Comparison of ENCODE assay signal across 12 cellular contexts in genomic region chr6:157456524-157456829, GRCh38.
DNase-seq lines count a peak whose midpoint lies in the region; ATAC-seq and TF ChIP-seq lines count a peak whose summit lies in the region.
"Had no signal": no experiment of that assay in that cellular context is flagged by ENCODE, and none has a peak within 500 bp of the region (broad histone marks: within the 10 kb centered on the region; RNA-seq: fewer than 3 reads in every experiment).

No MANE protein-coding gene starts in this region.

- no peak overlapping the region for H3K4me3 ChIP-seq in GM23248
- H3K4me3 ChIP-seq: vagina had no signal

- DNase-seq in MV-4-11 (lab: John Stamatoyannopoulos, UW), result peak; percentile 60
- peak in 1 of 2 donors; percentile 22 for DNase-seq in memory B cell (ENCODE audit: low spot score in 2 of 2)
- DNase-seq in GM23248, result no peak
- DNase-seq in NCI-H146 (lab: John Stamatoyannopoulos, UW), result no peak
- DNase-seq: activated CD4-positive, alpha-beta T cell treated with anti-CD3 and anti-CD28 coated beads, Interleukin-2, amount 50 U/mL, for 48 hours; GDM1; NCI-H2227 treated with DMSO at 0.1 percent for 48 hours had no signal

- H3K4me3 Mint-ChIP-seq in memory B cell, result peak overlapping the region; percentile 49

- no peaks in the 10 kb centered on the region for H3K36me3 ChIP-seq in GM23248 (ENCODE audit: low read depth)
- H3K36me3 ChIP-seq: vagina had no signal

- no peaks in the 10 kb centered on the region for H3K4me1 ChIP-seq in GM23248 (ENCODE audit: insufficient read depth)
- H3K4me1 ChIP-seq: vagina had no signal

- no peaks in the 10 kb centered on the region for H3K79me2 ChIP-seq in GM23248 (ENCODE audit: insufficient read depth)

- H3K4me1 Mint-ChIP-seq in memory B cell, result peaks cover 32% of the 10 kb centered on the region

- H3K27me3 ChIP-seq in GM23248 (replicated peaks; ENCODE audit: insufficient read depth), result no peaks in the 10 kb centered on the region
- H3K27me3 ChIP-seq: vagina had no signal

- no peaks in the 10 kb centered on the region for H3K9me3 ChIP-seq in GM23248 (ENCODE audit: low read depth)
- H3K9me3 ChIP-seq: vagina had no signal

- H4K20me1 ChIP-seq in GM23248 (ENCODE audit: insufficient read depth), result no peaks in the 10 kb centered on the region

- no peak for TF ChIP-seq POLR2A in GM18505 (IDR thresholded peaks at IDR 0.05; ENCODE audit: borderline replicate concordance, extremely low read depth, insufficient read depth, insufficient read length)

- H3K27me3 Mint-ChIP-seq in memory B cell, result no peaks in the 10 kb centered on the region

- H3K4me2 ChIP-seq in GM23248 (ENCODE audit: unreplicated experiment), result no peak overlapping the region

- H3K9ac ChIP-seq in GM23248, result no peak overlapping the region

- ATAC-seq in GM18517 (IDR thresholded peaks at IDR 0.05; ENCODE audit: unreplicated experiment), result peak; percentile 58
- peak; percentile 40 for ATAC-seq in GM21825 (IDR thresholded peaks at IDR 0.05; ENCODE audit: unreplicated experiment)
- peak; percentile 69 for ATAC-seq in memory B cell (ENCODE audit: low read depth)
- no peak for ATAC-seq in GM18873 (IDR thresholded peaks at IDR 0.05; ENCODE audit: low FRiP score, unreplicated experiment)
- ATAC-seq in GM18505 (IDR thresholded peaks at IDR 0.05; ENCODE audit: unreplicated experiment), result no peak

- no peak overlapping the region for H2AFZ ChIP-seq in GM23248

- no peak overlapping the region for H3K27ac ChIP-seq in GM23248
- H3K27ac ChIP-seq: vagina had no signal

- peak overlapping the region; percentile 93 for H3K27ac Mint-ChIP-seq in memory B cell

- H3K36me3 Mint-ChIP-seq in memory B cell, result peaks cover 11% of the 10 kb centered on the region

- H3K9me3 Mint-ChIP-seq in memory B cell, result peaks cover 2% of the 10 kb centered on the region

- in situ Hi-C loops in GM23248 (cut with MboI), result no loop called here

- no peaks in the 10 kb centered on the region for H3K9me2 ChIP-seq in GM23248 (ENCODE audit: insufficient read depth)

- 86% methylated on average over 4 of the region's 4 CpGs for WGBS in GM23248 (ENCODE audit: low coverage in 1 of 2, low lambda C conversion rate in 2 of 2, missing lambda C conversion rate in 2 of 2), 2 experiments

- no peaks in the 10 kb centered on the region for H3F3A ChIP-seq in GM23248 (ENCODE audit: insufficient read depth)

Comparison
In these comparisons a context has a peak if more than half of its experiments do, and no peak if none do; other contexts are left out.
1. ATAC-seq: peak in GM18517 (single experiment), GM21825 (single experiment) and memory B cell (single experiment); none in GM18873 (single experiment) and GM18505 (single experiment).